In the genomic region with DNA sequence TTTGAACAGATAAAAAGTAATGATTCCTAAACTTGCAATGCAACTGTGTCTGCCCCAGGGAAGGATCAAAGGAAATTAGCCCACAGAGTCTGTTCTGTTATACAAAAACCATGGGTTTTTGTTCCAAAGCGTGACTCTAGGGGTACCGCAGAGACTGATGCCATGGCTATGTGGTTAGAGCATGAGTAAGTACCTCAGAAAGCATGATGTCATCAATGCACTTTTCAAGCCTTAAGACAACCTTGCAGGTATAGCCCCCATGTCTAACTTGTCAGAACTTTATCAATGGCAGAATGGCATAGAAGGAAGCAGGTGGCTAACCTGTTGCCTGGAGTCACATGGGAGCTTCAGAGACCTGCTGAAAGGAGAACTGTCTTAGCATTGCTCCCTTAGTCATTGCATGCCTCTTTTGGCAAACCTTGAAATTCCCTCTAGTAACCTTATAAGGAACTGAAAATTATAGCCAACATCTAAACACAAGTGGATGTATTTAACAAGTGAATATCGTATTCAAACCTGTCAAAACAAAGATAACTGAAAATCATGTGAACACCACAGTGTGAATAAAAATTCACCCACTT, we compare ENCODE assay signal across 13 cellular contexts. TPM values are rescaled to one million over a fixed set of nuclear protein-coding genes. Genes with fewer than 3 reads are reported as not detected.
DNase-seq lines count a peak whose midpoint lies in the region; ATAC-seq and TF ChIP-seq lines count a peak whose summit lies in the region.
"Had no signal": no experiment of that assay in that cellular context is flagged by ENCODE, and none has a peak within 500 bp of the region (broad histone marks: within the 10 kb centered on the region; RNA-seq: fewer than 3 reads in every experiment).

No MANE protein-coding gene starts in this region.

- TF ChIP-seq POLR2A in thyroid gland (IDR thresholded peaks at IDR 0.05), result no peak

- intact Hi-C loops in thyroid gland (cut with DNase I), result loop anchor here (10.0 kb wide), 1 partner anchor 315 kb away; no protein-coding TSS in a partner anchor

- WGBS in thyroid gland, 2 donors, result 87 to 93% methylated on average over 3 of the region's 3 CpGs

- no peaks in the 10 kb centered on the region for H3K27me3 ChIP-seq in thyroid gland
- H3K27me3 ChIP-seq: sigmoid colon, uterus had no signal

- no peak overlapping the region for H3K27ac ChIP-seq in thyroid gland
- H3K27ac ChIP-seq: RWPE1, sigmoid colon, uterus, WERI-Rb-1 had no signal

- TF ChIP-seq CTCF in thyroid gland (IDR thresholded peaks at IDR 0.05), result no peak

- ATAC-seq in GM18520 (IDR thresholded peaks at IDR 0.05; ENCODE audit: unreplicated experiment) (peak; percentile 66), GM21515 (IDR thresholded peaks at IDR 0.05; ENCODE audit: unreplicated experiment) (peak; percentile 63), HG03442 (IDR thresholded peaks at IDR 0.05; ENCODE audit: unreplicated experiment) (peak; percentile 67)

- DNase-seq in glomerular visceral epithelial cell (ENCODE audit: extremely low spot score) (peak; percentile 39), cortex of kidney (lab: John Stamatoyannopoulos, UW) (no peak), thyroid gland (no peak)
- no peak for DNase-seq in stimulated activated naive CD4-positive, alpha-beta T cell (lab: John Stamatoyannopoulos, UW)
- DNase-seq: activated effector memory CD4-positive, alpha-beta T cell treated with anti-CD3 and anti-CD28 coated beads, Interleukin-2, amount 50 U/mL, for 16 hours; IMR-90; sigmoid colon; uterus; WERI-Rb-1 had no signal

- H3K4me1 ChIP-seq in thyroid gland, result no peaks in the 10 kb centered on the region
- H3K4me1 ChIP-seq: uterus had no signal

- no peaks in the 10 kb centered on the region for H3K9me3 ChIP-seq in thyroid gland
- H3K9me3 ChIP-seq: sigmoid colon, uterus had no signal

- H3K36me3 ChIP-seq in thyroid gland, result no peaks in the 10 kb centered on the region
- H3K36me3 ChIP-seq: sigmoid colon, uterus, WERI-Rb-1 had no signal

- no peak overlapping the region for H3K4me3 ChIP-seq in thyroid gland (replicated peaks in 1 of 3)
- H3K4me3 ChIP-seq: sigmoid colon, uterus had no signal

RNA-seq across cellular contexts. Expression of gene EOMES, which starts 52.5 kb away (rescaled TPM):
- under 1 TPM in 1 of 4 donors, not detected in 3; 0.40 TPM for total RNA-seq in thyroid gland
- total RNA-seq: IMR-90, sigmoid colon had no signal
